22 cellular contexts compared by ENCODE assay signal in the genomic region with DNA sequence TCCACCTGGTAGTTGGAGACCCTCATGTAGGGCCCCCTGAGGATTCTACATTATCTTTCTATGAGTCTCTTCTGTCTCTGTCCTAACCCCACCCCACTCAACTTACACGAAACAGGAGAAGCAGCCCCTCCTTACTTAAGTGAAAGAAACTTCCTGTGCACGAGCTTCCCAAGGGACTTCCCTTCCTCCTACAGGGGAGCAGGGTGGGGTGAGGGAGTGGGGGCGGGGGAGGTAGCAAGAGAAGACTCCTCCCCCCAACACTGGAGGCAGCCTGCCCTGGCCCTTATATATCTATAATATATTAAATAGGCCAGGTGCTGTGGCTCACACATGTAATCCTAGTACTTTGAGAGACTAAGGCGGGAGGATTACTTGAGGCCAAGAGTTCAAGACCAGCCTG. TPM values are rescaled to one million over a fixed set of nuclear protein-coding genes. Genes with fewer than 3 reads are reported as not detected.
DNase-seq lines count a peak whose midpoint lies in the region; ATAC-seq and TF ChIP-seq lines count a peak whose summit lies in the region.
"Had no signal": no experiment of that assay in that cellular context is flagged by ENCODE, and none has a peak within 500 bp of the region (broad histone marks: within the 10 kb centered on the region; RNA-seq: fewer than 3 reads in every experiment).

No MANE protein-coding gene starts in this region.

- no peaks in the 10 kb centered on the region for H3K36me3 Mint-ChIP-seq in H9 (ENCODE audit: insufficient read depth in 1 of 3, low read depth in 3 of 3)
- H3K36me3 Mint-ChIP-seq in Caco-2 (ENCODE audit: insufficient read depth, unreplicated experiment), result no peaks in the 10 kb centered on the region

- peaks cover 32 to 36% of the 10 kb centered on the region in 2 experiments for H3K4me1 Mint-ChIP-seq in H9
- no peaks in the 10 kb centered on the region for H3K4me1 Mint-ChIP-seq in Caco-2 (ENCODE audit: low read depth, unreplicated experiment)
- H3K4me1 Mint-ChIP-seq: central memory CD8-positive, alpha-beta T cell had no signal

- peak overlapping the region; percentile 68 for H3K4me2 ChIP-seq in H9 (ENCODE audit: insufficient read depth, insufficient read length, low read length)

- no peak overlapping the region for H4K8ac ChIP-seq in H9 (replicated peaks; ENCODE audit: insufficient read length, low read depth, low read length)

- H3K79me1 ChIP-seq in H9 (ENCODE audit: insufficient read depth, low read depth, low read length, poor library complexity, severe bottlenecking), result no peaks in the 10 kb centered on the region

- DNase-seq in H9 (no peak), NT2/D1 (ENCODE audit: low read depth, low spot score) (no peak), hippocampal formation (lab: John Stamatoyannopoulos, UW) (no peak), Caco-2 (no peak)
- DNase-seq: activated CD4-positive, alpha-beta T cell treated with anti-CD3 and anti-CD28 coated beads for 4 hours; CD4-positive, alpha-beta T cell; foreskin melanocyte; MG63; naive thymus-derived CD8-positive, alpha-beta T cell; NCI-H1694 treated with DMSO at 0.1 percent for 48 hours; stimulated activated CD4-positive, alpha-beta T cell treated with anti-CD3 and anti-CD28 coated beads, Interleukin-12 subunit alpha, Interleukin-12 subunit beta, amount 100 ng/mL, for 4 hours had no signal

- no peak overlapping the region for H3K23ac ChIP-seq in H9 (ENCODE audit: insufficient read length, low read depth, low read length)

- H2BK5ac ChIP-seq in H9 (ENCODE audit: insufficient read length, low read length), result no peak overlapping the region

- H3T11ph ChIP-seq in H9 (ENCODE audit: low read length), result no peak overlapping the region

- H3K27me3 Mint-ChIP-seq in H9 (ENCODE audit: low read depth) (peaks cover 46% of the 10 kb centered on the region), Caco-2 (ENCODE audit: insufficient read depth, unreplicated experiment) (peaks cover 6% of the 10 kb centered on the region)

- peak overlapping the region in 1 of 2 experiments; percentile 86; a peak in 3 of 5 replicates for H3K4me3 Mint-ChIP-seq in H9
- H3K4me3 Mint-ChIP-seq in Caco-2 (ENCODE audit: unreplicated experiment), result no peak overlapping the region
- H3K4me3 Mint-ChIP-seq: CD4-positive, alpha-beta T cell; central memory CD8-positive, alpha-beta T cell had no signal

- BruUV-seq in Caco-2 (replicated peaks; lab: Mats Ljungman, UMichigan), result no TSS peak

- POLR2A ChIA-PET in Caco-2 (lab: Charles Lee), result no interaction called here

- H3K9me3 ChIP-seq in H9 (ENCODE audit: control insufficient read depth, low read depth, low read length) (no peaks in the 10 kb centered on the region), NT2/D1 (ENCODE audit: insufficient read depth, low read length) (no peaks in the 10 kb centered on the region), iPS-15b (ENCODE audit: control insufficient read depth, insufficient read depth, low read length) (no peaks in the 10 kb centered on the region), Caco-2 (no peaks in the 10 kb centered on the region)

- H3K27me3 ChIP-seq in ACC112 (ENCODE audit: insufficient read depth, low read length) (peaks cover 12% of the 10 kb centered on the region; the same call in 1 of the 2 replicates), H9 (ENCODE audit: insufficient read depth, low read length) (no peaks in the 10 kb centered on the region), NT2/D1 (ENCODE audit: insufficient read depth, insufficient read length) (peaks cover 34% of the 10 kb centered on the region), iPS-15b (ENCODE audit: control insufficient read depth, insufficient read depth, low read length) (peaks cover 4% of the 10 kb centered on the region), Caco-2 (replicated peaks; ENCODE audit: control insufficient read depth, insufficient read depth, low read length) (no peaks in the 10 kb centered on the region)
- H3K27me3 ChIP-seq: ovary had no signal

- no peak overlapping the region for H3K9ac ChIP-seq in H9 (ENCODE audit: extremely low read depth, insufficient read length, low read length)
- peak overlapping the region; percentile 68 for H3K9ac ChIP-seq in NT2/D1 (ENCODE audit: insufficient read length, low read depth)
- H3K9ac ChIP-seq in iPS-15b (ENCODE audit: low read depth, low read length), result no peak overlapping the region

- no peak overlapping the region for H2BK120ac ChIP-seq in H9 (ENCODE audit: low read depth, low read length, poor library complexity, severe bottlenecking)

- H3K27ac ChIP-seq in ACC112 (ENCODE audit: low read depth, low read length) (peak overlapping the region; percentile 48; the same call in 1 of the 2 replicates), H9 (ENCODE audit: insufficient read length, low read depth, low read length) (no peak overlapping the region)
- H3K27ac ChIP-seq: ascending aorta, ovary had no signal

- no peak overlapping the region for H4K5ac ChIP-seq in H9 (ENCODE audit: insufficient read length, low read depth, low read length)

- H3K56ac ChIP-seq in H9 (ENCODE audit: insufficient read length, low read depth, low read length), result no peak overlapping the region

- intact Hi-C loops in Caco-2 (cut with micrococcal nuclease; ENCODE audit: unreplicated experiment), result no loop called here

- H4K91ac ChIP-seq in H9 (ENCODE audit: insufficient read length, low read depth, low read length), result no peak overlapping the region

- H3K9me3 Mint-ChIP-seq in H9, result peaks cover 0 to 6% of the 10 kb centered on the region in 2 experiments; a peak in 2 of 5 replicates
- H3K9me3 Mint-ChIP-seq in Caco-2 (ENCODE audit: unreplicated experiment), result no peaks in the 10 kb centered on the region
- H3K9me3 Mint-ChIP-seq: central memory CD8-positive, alpha-beta T cell had no signal

- H2AFZ ChIP-seq in ACC112 (ENCODE audit: low read length, unreplicated experiment) (no peak overlapping the region), H9 (ENCODE audit: low read length) (no peak overlapping the region)

- H2BK15ac ChIP-seq in H9 (ENCODE audit: low read depth, low read length), result no peak overlapping the region

- ATAC-seq in HG02678 (IDR thresholded peaks at IDR 0.05; ENCODE audit: unreplicated experiment) (no peak), GM21737 (IDR thresholded peaks at IDR 0.05; ENCODE audit: unreplicated experiment) (no peak)
- ATAC-seq: naive thymus-derived CD8-positive, alpha-beta T cell; Right ventricle myocardium inferior had no signal

- H2BK20ac ChIP-seq in H9 (ENCODE audit: low read depth, low read length, poor library complexity, severe bottlenecking), result no peak overlapping the region

- H3K23me2 ChIP-seq in H9 (ENCODE audit: insufficient read length, low read depth, low read length, poor library complexity, severe bottlenecking), result peaks cover 16% of the 10 kb centered on the region

- H3K36me3 ChIP-seq in ACC112 (ENCODE audit: insufficient read depth, low read length) (no peaks in the 10 kb centered on the region), NT2/D1 (ENCODE audit: insufficient read depth, insufficient read length, low read length) (no peaks in the 10 kb centered on the region), iPS-15b (ENCODE audit: control insufficient read depth, insufficient read depth, low read length) (no peaks in the 10 kb centered on the region), Caco-2 (ENCODE audit: control insufficient read depth, insufficient read depth, low read length) (no peaks in the 10 kb centered on the region)
- H3K36me3 ChIP-seq: ascending aorta, MG63, ovary had no signal

- TF ChIP-seq CTCF in H9 (conservative IDR thresholded peaks at IDR 0.05) (no peak), Caco-2 (IDR thresholded peaks at IDR 0.05; ENCODE audit: insufficient read depth in 1 of 2, low read depth in 1 of 2, low read length in 1 of 2, severe bottlenecking in 1 of 2, unreplicated experiment in 1 of 2) (no peak)

- peaks cover 6% of the 10 kb centered on the region for H3K4me1 ChIP-seq in ACC112 (ENCODE audit: control insufficient read depth, insufficient read depth, low read length, unreplicated experiment)
- no peaks in the 10 kb centered on the region; the same call in 1 of the 2 replicates for H3K4me1 ChIP-seq in H9 (ENCODE audit: insufficient read depth, low read length)
- H3K4me1 ChIP-seq in NT2/D1 (ENCODE audit: insufficient read depth, insufficient read length), result peaks cover 16% of the 10 kb centered on the region
- H3K4me1 ChIP-seq in iPS-15b (ENCODE audit: control insufficient read depth, insufficient read depth, low read length), result peaks cover 12% of the 10 kb centered on the region
- 0 out of 2 replicates have a peak, but pooled peaks cover 3% of the 10 kb centered on the region for H3K4me1 ChIP-seq in Caco-2
- H3K4me1 ChIP-seq: ascending aorta had no signal

- H3K18ac ChIP-seq in H9 (ENCODE audit: insufficient read length, low read depth, low read length), result no peak overlapping the region

- H3K79me2 ChIP-seq in ACC112 (ENCODE audit: control insufficient read depth, insufficient read depth, low read length, unreplicated experiment) (no peaks in the 10 kb centered on the region), H9 (ENCODE audit: insufficient read depth, low read length) (no peaks in the 10 kb centered on the region)

- no peak overlapping the region for H2AK5ac ChIP-seq in H9 (ENCODE audit: insufficient read length, low read length)

- H3K4me3 ChIP-seq in ACC112 (ENCODE audit: low read depth, low read length), result no peak overlapping the region
- no peak overlapping the region for H3K4me3 ChIP-seq in NT2/D1 (ENCODE audit: insufficient read length, low read depth)
- peak overlapping the region; percentile 86 for H3K4me3 ChIP-seq in iPS-15b (ENCODE audit: low read depth, low read length)
- H3K4me3 ChIP-seq in Caco-2 (ENCODE audit: low read depth, low read length), result no peak overlapping the region
- H3K4me3 ChIP-seq: ascending aorta, MG63, ovary had no signal

- CTCF ChIA-PET in Caco-2 (lab: Charles Lee), result interaction anchor here (0.6 to 1.0 kb wide), 2 partner anchors 23 to 549 kb away, joined by 3 to 5 read pairs; no protein-coding TSS in a partner anchor

- H2BK12ac ChIP-seq in H9 (ENCODE audit: insufficient read length, low read depth, low read length), result no peak overlapping the region

- H3K27ac Mint-ChIP-seq in H9 (peak overlapping the region in 2 of 3 experiments; percentile 33 to 93; a peak in 1 of 7 replicates), Caco-2 (ENCODE audit: unreplicated experiment) (no peak overlapping the region)
- H3K27ac Mint-ChIP-seq: activated naive CD4-positive, alpha-beta T cell treated with anti-CD3 and anti-CD28 coated beads, Interleukin-2, amount 50 U/mL, for 72 hours; CD4-positive, alpha-beta T cell had no signal

- H4K20me1 ChIP-seq in H9 (ENCODE audit: control insufficient read depth, insufficient read depth, insufficient read length), result no peaks in the 10 kb centered on the region

- no peak overlapping the region for H3K4ac ChIP-seq in H9 (ENCODE audit: low read depth, low read length)

- WGBS in H9 (ENCODE audit: extremely low coverage, insufficient read length, low lambda C conversion rate), result no CpG with 5 or more reads among the region's 4 CpGs

- H3K14ac ChIP-seq in H9 (ENCODE audit: insufficient read depth, low read length), result no peak overlapping the region

RNA-seq across cellular contexts. Expression of a gene that starts 5.5 kb away (rescaled TPM):
- total RNA-seq in H9 (2021) (1.4 and 1.8 TPM in 2 replicates), Caco-2 (2022) (0.36 and 0.46 TPM in 2 replicates)
- total RNA-seq: ascending aorta; CD4-positive, alpha-beta T cell; mesenteric fat pad; naive thymus-derived CD8-positive, alpha-beta T cell; subcutaneous adipose tissue had no signal

RNA-seq across cellular contexts. Expression of a gene that starts 27.9 kb away (rescaled TPM):
- total RNA-seq in H9 (2021) (6.8 and 8.5 TPM in 2 replicates), Caco-2 (2022) (2.3 and 3.9 TPM in 2 replicates)

RNA-seq across cellular contexts. Expression of a gene that starts 38.8 kb away (rescaled TPM):
- total RNA-seq in H9 (2021) (22.4 and 26.4 TPM in 2 replicates), Caco-2 (2022) (14.1 and 16.6 TPM in 2 replicates)

RNA-seq across cellular contexts. Expression of a gene that starts 42.5 kb away (rescaled TPM):
- total RNA-seq in H9 (2021) (0.39 and 0.48 TPM in 2 replicates), Caco-2 (2022) (1.5 and 2.1 TPM in 2 replicates)

RNA-seq across cellular contexts. Expression of a gene that starts 49.6 kb away (rescaled TPM):
- total RNA-seq in H9 (2021), result 103 and 109 TPM in 2 replicates
- total RNA-seq in Caco-2 (2022), result 75.5 and 78.8 TPM in 2 replicates
